Comparison of ENCODE assay signal across 17 cellular contexts in the genomic region with DNA sequence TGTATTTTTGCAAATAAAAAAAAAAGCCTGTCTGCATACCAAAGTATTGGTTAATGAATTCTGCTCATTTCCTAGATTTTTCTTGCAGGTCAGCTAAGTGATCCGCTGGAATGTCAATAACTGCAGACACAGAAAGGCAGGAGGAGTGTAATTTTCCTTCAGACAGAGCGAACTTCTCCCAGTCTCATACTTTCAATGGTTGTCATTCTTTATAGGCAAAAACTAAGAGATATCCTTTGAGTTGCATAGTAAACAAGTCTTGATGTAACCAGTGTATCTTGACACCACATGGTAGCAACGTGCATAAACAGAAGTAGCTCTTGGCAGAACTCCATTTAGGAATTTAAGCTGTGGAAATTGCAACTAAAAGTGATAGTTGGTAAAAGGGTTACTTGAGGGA. TPM values are rescaled to one million over a fixed set of nuclear protein-coding genes. Genes with fewer than 3 reads are reported as not detected.
"Had no signal": no experiment of that assay in that cellular context is flagged by ENCODE, and none has a peak within 500 bp of the region (broad histone marks: within the 10 kb centered on the region; RNA-seq: fewer than 3 reads in every experiment).

No MANE protein-coding gene starts in this region.

- H3K9me3 ChIP-seq: right lobe of liver, thyroid gland, uterus had no signal

- H3K4me1 ChIP-seq: right lobe of liver, thyroid gland, uterus had no signal

- H3K27ac ChIP-seq: epithelial cell of prostate, right lobe of liver, thyroid gland, uterus had no signal

- DNase-seq: activated CD4-positive, alpha-beta T cell treated with anti-CD3 and anti-CD28 coated beads, Interleukin-2, amount 50 U/mL, for 1 hour; activated CD4-positive, CD25-positive, alpha-beta regulatory T cell; activated CD8-positive, alpha-beta memory T cell treated with anti-CD3 and anti-CD28 coated beads for 24 hours; activated gamma-delta T cell treated with Interleukin-2 at 50 U/mL for 16 hours; activated naive CD8-positive, alpha-beta T cell treated with anti-CD3 and anti-CD28 coated beads, Interleukin-2, amount 10 ng/mL, durations not matched to agents 7 days and 5 days; aorta; kidney; left ventricle myocardium superior; occipital lobe; right lobe of liver; stimulated activated CD4-positive, alpha-beta T cell treated with anti-CD3 and anti-CD28 coated beads, Interleukin-12 subunit alpha, Interleukin-12 subunit beta, amount 100 ng/mL, for 4 hours; stimulated activated CD4-positive, alpha-beta T cell treated with anti-CD3 and anti-CD28 coated beads, Interleukin-2, amount 100 ng/mL, for 24 hours; thyroid gland; uterus had no signal

- H3K27me3 ChIP-seq: right lobe of liver, thyroid gland had no signal

- H3K36me3 ChIP-seq: right lobe of liver, thyroid gland, uterus had no signal

- H3K4me3 ChIP-seq: right lobe of liver, thyroid gland, uterus had no signal

RNA-seq across cellular contexts. Expression of gene CAPN6, which starts 8.2 kb away (rescaled TPM):
- total RNA-seq: activated naive CD8-positive, alpha-beta T cell treated with anti-CD3 and anti-CD28 coated beads, Interleukin-2, amount 10 ng/mL, durations not matched to agents 7 days and 5 days; dermis microvascular lymphatic vessel endothelial cell; left ventricle myocardium superior; natural killer cell treated with Interleukin-12 subunit alpha and Interleukin-12 subunit beta and Interleukin-15 and Interleukin-18, amount 100 ng/mL, for 72 hours had no signal
